8 cellular contexts compared by ENCODE assay signal in the genomic region with DNA sequence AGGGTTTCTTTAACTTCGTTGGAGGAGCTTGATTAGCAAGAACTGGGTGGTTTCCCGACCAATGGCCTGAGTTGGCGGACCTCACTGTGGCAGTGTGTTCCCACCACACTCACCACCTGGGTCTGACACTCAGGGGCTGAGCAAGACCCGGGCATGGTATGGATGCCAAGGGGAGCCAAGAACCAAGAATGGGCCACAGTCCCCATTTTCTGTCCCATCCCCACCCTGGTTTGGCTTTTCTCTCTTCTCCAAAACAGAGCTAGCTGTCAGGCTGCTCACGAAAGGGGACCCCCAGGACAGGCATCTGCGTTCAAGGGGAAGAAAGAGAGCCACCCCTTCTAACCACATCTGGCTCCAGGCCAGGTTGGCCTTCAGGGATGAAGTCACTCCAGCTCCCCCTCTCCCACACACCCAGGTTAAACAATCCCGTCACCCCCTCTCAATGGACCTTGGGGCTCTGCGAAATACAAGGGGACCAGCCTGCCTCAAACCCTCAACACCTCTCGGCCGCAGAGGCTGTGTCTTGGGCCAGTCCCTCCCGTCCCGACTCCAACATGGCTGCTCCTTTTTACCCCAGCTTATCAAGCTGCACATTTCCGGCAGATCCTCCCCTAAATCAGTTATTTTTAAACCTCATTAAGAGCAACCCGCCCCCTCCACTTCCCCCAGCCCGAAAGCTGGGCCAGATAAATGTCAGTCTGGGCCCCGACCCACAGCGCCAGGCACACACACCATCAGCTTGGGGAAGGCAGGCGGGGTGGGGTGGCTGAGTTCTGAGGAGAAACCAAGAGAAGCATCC. TPM values are rescaled to one million over a fixed set of nuclear protein-coding genes. Genes with fewer than 3 reads are reported as not detected.
DNase-seq lines count a peak whose midpoint lies in the region; ATAC-seq, FAIRE-seq and TF ChIP-seq lines count a peak whose summit lies in the region.

No MANE protein-coding gene starts in this region.

- WGBS in sigmoid colon, 2 donors, result 30 to 64% methylated on average over 18 of the region's 18 CpGs

- H3K9me3 ChIP-seq in endothelial cell of umbilical vein (replicated peaks; ENCODE audit: control insufficient read depth, insufficient read depth, low read length) (no peaks in the 10 kb centered on the region), sigmoid colon (no peaks in the 10 kb centered on the region)

- peaks cover 62% of the 10 kb centered on the region for H3K79me2 ChIP-seq in endothelial cell of umbilical vein (ENCODE audit: control insufficient read depth, insufficient read depth, low read length)

- BruUV-seq in endothelial cell of umbilical vein (replicated peaks; lab: Mats Ljungman, UMichigan), result no TSS peak

- no peaks in the 10 kb centered on the region for H4K20me1 ChIP-seq in endothelial cell of umbilical vein (replicated peaks; ENCODE audit: control insufficient read depth, extremely low read depth, insufficient read depth, low read length)

- TF ChIP-seq CTCF in endothelial cell of umbilical vein (IDR thresholded peaks at IDR 0.05; ENCODE audit: extremely low read depth in 1 of 2, insufficient read depth in 1 of 2, low read depth in 1 of 2, low read length in 2 of 2) (no peak), sigmoid colon (IDR thresholded peaks at IDR 0.05) (no peak)

- H3K4me1 ChIP-seq in endothelial cell of umbilical vein (ENCODE audit: control insufficient read depth, extremely low read depth, insufficient read depth, low read length) (peaks cover 30% of the 10 kb centered on the region), sigmoid colon (peaks cover 0 to 59% (median 36%) of the 10 kb centered on the region in 4 donors)

- intact Hi-C loops in endothelial cell of umbilical vein (cut with micrococcal nuclease) (loop anchor here (5.0 to 10.0 kb wide), 4 partner anchors 270 to 1907 kb away; no protein-coding TSS in a partner anchor), sigmoid colon (cut with DNase I) (loop anchor here (10.0 kb wide), 1 partner anchor 137 kb away; a partner anchor contains a TSS)

- DNase-seq in RCC 7860 (ENCODE audit: low spot score), result peak; percentile 43
- DNase-seq in endothelial cell of umbilical vein (ENCODE audit: low read depth, low spot score), result peak; percentile 42
- DNase-seq in sigmoid colon, result no peak
- DNase-seq in cerebellar cortex (ENCODE audit: low spot score), result no peak
- DNase-seq in RKO (ENCODE audit: low spot score), result no peak

- FAIRE-seq in RCC 7860 (lab: Jason Lieb, UNC) (no peak), endothelial cell of umbilical vein (lab: Jason Lieb, UNC) (peak; percentile 18)

- H3K36me3 ChIP-seq in endothelial cell of umbilical vein (ENCODE audit: control insufficient read depth in 2 of 2, extremely low read depth in 1 of 2, insufficient read depth in 2 of 2, low read length in 2 of 2) (peaks cover 13 to 27% of the 10 kb centered on the region in 2 experiments), sigmoid colon (peaks cover 9 to 39% (median 26%) of the 10 kb centered on the region in 4 donors)

- no peak for TF ChIP-seq EP300 in sigmoid colon (IDR thresholded peaks at IDR 0.05)

- no peaks in the 10 kb centered on the region for H3K9me1 ChIP-seq in endothelial cell of umbilical vein (replicated peaks; ENCODE audit: control insufficient read depth, extremely low read depth, insufficient read depth, low read length)

- dilution Hi-C loops in endothelial cell of umbilical vein (cut with MboI; ENCODE audit: extremely low pct_ligation_motif_present, low sequenced_read_pairs), result no loop called here

- no peaks in the 10 kb centered on the region for H3K27me3 ChIP-seq in endothelial cell of umbilical vein (ENCODE audit: control insufficient read depth in 2 of 2, insufficient read depth in 2 of 2, low read length in 2 of 2)
- no peaks in the 10 kb centered on the region for H3K27me3 ChIP-seq in sigmoid colon

- H3K27ac ChIP-seq in endothelial cell of umbilical vein (ENCODE audit: insufficient read depth, low read depth, low read length) (peak overlapping the region; percentile 98), sigmoid colon (peak overlapping the region; percentile 86 to 98 (median 95))

- H3K4me3 ChIP-seq in endothelial cell of umbilical vein (replicated peaks in 1 of 3; ENCODE audit: insufficient read depth in 1 of 3, low read depth in 1 of 3, low read length in 3 of 3) (peak overlapping the region in 1 of 3 experiments; percentile 78), sigmoid colon (peak overlapping the region in 3 of 4 donors; percentile 70 to 80 (median 74))

- no peak overlapping the region for H2AFZ ChIP-seq in endothelial cell of umbilical vein (ENCODE audit: low read depth, low read length)

- H3K4me2 ChIP-seq in endothelial cell of umbilical vein (ENCODE audit: insufficient read depth, low read length), result peak overlapping the region; percentile 85

- CTCF ChIA-PET in endothelial cell of umbilical vein (lab: Charles Lee), result interaction anchor here (1.5 to 7.5 kb wide), 3 partner anchors 8 to 141 kb away, joined by 3 to 71 read pairs (median 5); a partner anchor contains a TSS

- POLR2A ChIA-PET in endothelial cell of umbilical vein (lab: Charles Lee), result interaction anchor here (1.4 kb wide), 1 partner anchor 28 kb away, joined by 6 read pairs; no protein-coding TSS in a partner anchor

- ATAC-seq in GM19463 (IDR thresholded peaks at IDR 0.05; ENCODE audit: unreplicated experiment) (no peak), HG02623 (IDR thresholded peaks at IDR 0.05; ENCODE audit: unreplicated experiment) (no peak)

- TF ChIP-seq POLR2A in GM15510 (IDR thresholded peaks at IDR 0.05; ENCODE audit: borderline replicate concordance, extremely low read depth, insufficient read length) (peak; percentile 9), endothelial cell of umbilical vein (IDR thresholded peaks at IDR 0.05; ENCODE audit: low read depth, low read length) (peak; percentile 27), sigmoid colon (IDR thresholded peaks at IDR 0.05) (no peak)

- H3K9ac ChIP-seq in endothelial cell of umbilical vein (replicated peaks; ENCODE audit: extremely low read depth, insufficient read depth, low read length), result peak overlapping the region; percentile 100

RNA-seq across cellular contexts. Expression of a gene that starts 3.4 kb away (rescaled TPM):
- total RNA-seq in endothelial cell of umbilical vein (646 and 750 TPM in 2 replicates), sigmoid colon (100 to 1,000 TPM in 2 of 4 donors, 10 to 100 TPM in 2; 88.8 to 109 (median 99.0) TPM)
- polyA plus RNA-seq in endothelial cell of umbilical vein (1,279 and 1,305 TPM in 2 replicates), sigmoid colon (100 to 1,000 TPM; 383 to 770 (median 531) TPM)
- polyA plus RNA-seq in endothelial cell of umbilical vein (2011; cell fraction: cytosol; rRNA removed), result 932 and 979 TPM in 2 replicates
- 499 and 553 TPM in 2 replicates for polyA plus RNA-seq in endothelial cell of umbilical vein (2011; cell fraction: nucleus; rRNA removed)
- 872 and 924 TPM in 2 replicates for polyA plus RNA-seq in endothelial cell of umbilical vein (2012)
- polyA minus RNA-seq in endothelial cell of umbilical vein, result 382 and 436 TPM in 2 replicates
- 143 TPM for polyA minus RNA-seq in endothelial cell of umbilical vein (2011; cell fraction: cytosol; rRNA and poly(A)+ RNA removed)
- 115 and 117 TPM in 2 replicates for polyA minus RNA-seq in endothelial cell of umbilical vein (2011; cell fraction: nucleus; rRNA and poly(A)+ RNA removed)

RNA-seq across cellular contexts. Expression of a gene that starts 21.9 kb away (rescaled TPM):
- total RNA-seq in endothelial cell of umbilical vein (2.1 and 2.5 TPM in 2 replicates), sigmoid colon (1 to 10 TPM in 1 of 4 donors, under 1 TPM in 1, not detected in 2; 0.81 to 1.8 TPM)
- polyA plus RNA-seq in endothelial cell of umbilical vein (0.13 and 0.25 TPM in 2 replicates), sigmoid colon (1 to 10 TPM in 1 of 3 donors, under 1 TPM in 1, not detected in 1; 0.29 to 1.2 TPM)
- polyA plus RNA-seq in endothelial cell of umbilical vein (2011; cell fraction: cytosol; rRNA removed), result 0.69 and 0.97 TPM in 2 replicates
- 2.2 and 2.7 TPM in 2 replicates for polyA plus RNA-seq in endothelial cell of umbilical vein (2011; cell fraction: nucleus; rRNA removed)
- polyA plus RNA-seq in endothelial cell of umbilical vein (2012), result 0.71 and 1.0 TPM in 2 replicates
- polyA minus RNA-seq in endothelial cell of umbilical vein, result 0.79 TPM in 1 of 2 replicates, not detected in the other
- polyA minus RNA-seq in endothelial cell of umbilical vein (2011; cell fraction: cytosol; rRNA and poly(A)+ RNA removed), result not detected
- polyA minus RNA-seq in endothelial cell of umbilical vein (2011; cell fraction: nucleus; rRNA and poly(A)+ RNA removed), result 0.91 and 2.2 TPM in 2 replicates

RNA-seq across cellular contexts. Expression of a gene that starts 23.5 kb away (rescaled TPM):
- total RNA-seq in endothelial cell of umbilical vein, result 0.15 and 0.16 TPM in 2 replicates
- polyA plus RNA-seq in endothelial cell of umbilical vein, result 0.10 and 0.15 TPM in 2 replicates
- 0.06 and 0.11 TPM in 2 replicates for polyA plus RNA-seq in endothelial cell of umbilical vein (2011; cell fraction: cytosol; rRNA removed)
- 0.32 and 0.33 TPM in 2 replicates for polyA plus RNA-seq in endothelial cell of umbilical vein (2011; cell fraction: nucleus; rRNA removed)
- 0.05 and 0.15 TPM in 2 replicates for polyA plus RNA-seq in endothelial cell of umbilical vein (2012)
- polyA minus RNA-seq in endothelial cell of umbilical vein, result 0.17 TPM in 1 of 2 replicates, not detected in the other
- polyA minus RNA-seq in endothelial cell of umbilical vein (2011; cell fraction: cytosol; rRNA and poly(A)+ RNA removed), result not detected
- 0.10 and 0.19 TPM in 2 replicates for polyA minus RNA-seq in endothelial cell of umbilical vein (2011; cell fraction: nucleus; rRNA and poly(A)+ RNA removed)
- total RNA-seq in sigmoid colon, result under 1 TPM in 1 of 4 donors, not detected in 3; under 0.01 TPM
- 10 to 100 TPM in 2 of 3 donors, 1 to 10 TPM in 1; 6.9 to 16.3 (median 11.4) TPM for polyA plus RNA-seq in sigmoid colon

RNA-seq across cellular contexts. Expression of a gene that starts 32.1 kb away (rescaled TPM):
- total RNA-seq in endothelial cell of umbilical vein, result not detected in 2 replicates
- polyA plus RNA-seq in endothelial cell of umbilical vein, result not detected in 2 replicates
- not detected in 2 replicates for polyA plus RNA-seq in endothelial cell of umbilical vein (2011; cell fraction: cytosol; rRNA removed)
- polyA plus RNA-seq in endothelial cell of umbilical vein (2011; cell fraction: nucleus; rRNA removed), result not detected in 2 replicates
- not detected in 2 replicates for polyA plus RNA-seq in endothelial cell of umbilical vein (2012)
- polyA minus RNA-seq in endothelial cell of umbilical vein, result not detected in 2 replicates
- not detected for polyA minus RNA-seq in endothelial cell of umbilical vein (2011; cell fraction: cytosol; rRNA and poly(A)+ RNA removed)
- not detected in 2 replicates for polyA minus RNA-seq in endothelial cell of umbilical vein (2011; cell fraction: nucleus; rRNA and poly(A)+ RNA removed)
- total RNA-seq in sigmoid colon, result not detected
- polyA plus RNA-seq in sigmoid colon, result under 1 TPM in 1 of 3 donors, not detected in 2; 0.15 TPM

RNA-seq across cellular contexts. Expression of a gene that starts 59.4 kb away (rescaled TPM):
- total RNA-seq in endothelial cell of umbilical vein (0.18 TPM in 1 of 2 replicates, not detected in the other), sigmoid colon (not detected)
- polyA plus RNA-seq in endothelial cell of umbilical vein (not detected in 2 replicates), sigmoid colon (under 1 TPM in 1 of 3 donors, not detected in 2; 0.10 TPM)
- 0.09 TPM in 1 of 2 replicates, not detected in the other for polyA plus RNA-seq in endothelial cell of umbilical vein (2011; cell fraction: cytosol; rRNA removed)
- not detected in 2 replicates for polyA plus RNA-seq in endothelial cell of umbilical vein (2011; cell fraction: nucleus; rRNA removed)
- not detected in 2 replicates for polyA plus RNA-seq in endothelial cell of umbilical vein (2012)
- polyA minus RNA-seq in endothelial cell of umbilical vein, result not detected in 2 replicates
- polyA minus RNA-seq in endothelial cell of umbilical vein (2011; cell fraction: cytosol; rRNA and poly(A)+ RNA removed), result not detected
- not detected in 2 replicates for polyA minus RNA-seq in endothelial cell of umbilical vein (2011; cell fraction: nucleus; rRNA and poly(A)+ RNA removed)

Comparison
In these comparisons a context has a peak if more than half of its experiments do, and no peak if none do; other contexts are left out.
1. POLR2A ChIP-seq: peak in GM15510 (single experiment) and endothelial cell of umbilical vein (single experiment); none in sigmoid colon (0 of 2).
2. DNase-seq: peak in RCC 7860 (single experiment) and endothelial cell of umbilical vein (single experiment); none in sigmoid colon (single experiment), cerebellar cortex (single experiment) and RKO (single experiment).